In genomic region chr11:28674432-28675076, GRCh38 we compare ENCODE assay signal across 8 cellular contexts.
DNase-seq lines count a peak whose midpoint lies in the region; ATAC-seq and TF ChIP-seq lines count a peak whose summit lies in the region.

No MANE protein-coding gene starts in this region.

- CTCF ChIA-PET in AG04450 (lab: Charles Lee), result interaction anchor here (0.7 to 1.0 kb wide), 2 partner anchors 13 to 216 kb away, joined by 3 read pairs; no protein-coding TSS in a partner anchor

- no peaks in the 10 kb centered on the region for H3K9me3 ChIP-seq in AG04450 (ENCODE audit: control insufficient read depth, insufficient read depth, low read length)

- peak; percentile 44 for TF ChIP-seq CTCF in AG04450 (IDR thresholded peaks at IDR 0.05; ENCODE audit: low read depth, low read length)
- TF ChIP-seq CTCF in fibroblast of pulmonary artery (IDR thresholded peaks at IDR 0.05; ENCODE audit: low read length, missing control alignments), result peak; percentile 33

- POLR2A ChIA-PET in AG04450 (lab: Yijun Ruan, JAX), result no interaction called here

- H3K4me3 ChIP-seq in AG04450 (ENCODE audit: low read depth, low read length), result no peak overlapping the region
- no peak overlapping the region for H3K4me3 ChIP-seq in fibroblast of pulmonary artery (replicated peaks; ENCODE audit: low read depth, low read length)

- ATAC-seq in GM18502 (IDR thresholded peaks at IDR 0.05; ENCODE audit: poor library complexity, unreplicated experiment) (peak; percentile 47), HG03108 (IDR thresholded peaks at IDR 0.05; ENCODE audit: unreplicated experiment) (no peak)

- H3K27ac ChIP-seq in AG04450 (ENCODE audit: low read depth, low read length), result no peak overlapping the region

- DNase-seq in AG04450 (ENCODE audit: low read depth, low spot score) (no peak), fibroblast of pulmonary artery (ENCODE audit: low read depth) (peak; percentile 42), pons (ENCODE audit: low spot score) (no peak), NCI-H1092 treated with DMSO at 0.1 percent for 48 hours (lab: John Stamatoyannopoulos, UW) (no peak), OCI-M2 (lab: John Stamatoyannopoulos, UW; ENCODE audit: unreplicated experiment) (no peak)

- no peaks in the 10 kb centered on the region for H3K27me3 ChIP-seq in AG04450 (ENCODE audit: control insufficient read depth, insufficient read depth, low read length)

TF ChIP-seq in PFSK-1, 5 proteins besides CTCF, POLR2A, EP300 and RAD21:
- TF ChIP-seq SIN3A (IDR thresholded peaks at IDR 0.05; ENCODE audit: borderline replicate concordance, insufficient read depth, low read length), result no peak
- TF ChIP-seq TAF1 (IDR thresholded peaks at IDR 0.05; ENCODE audit: borderline replicate concordance, insufficient read depth, low read length), result no peak
- no peak for TF ChIP-seq REST (IDR thresholded peaks at IDR 0.05; ENCODE audit: insufficient read depth in 1 of 2, low read depth in 2 of 2, low read length in 2 of 2)
- peak; percentile 45 for TF ChIP-seq FOXP2 (optimal IDR thresholded peaks at IDR 0.05; ENCODE audit: borderline replicate concordance, extremely low read depth, extremely low read length, insufficient read depth)
- TF ChIP-seq POLR2AphosphoS5 (IDR thresholded peaks at IDR 0.05; ENCODE audit: low read depth, low read length), result no peak
